Comparison of ENCODE assay signal across 12 cellular contexts in genomic region chr2:172088245-172089004, GRCh38. TPM values are rescaled to one million over a fixed set of nuclear protein-coding genes. Genes with fewer than 3 reads are reported as not detected.
A peak's percentile ranks its signal among the peaks of the same experiment; 100 is the strongest.
DNase-seq lines count a peak whose midpoint lies in the region; ATAC-seq and TF ChIP-seq lines count a peak whose summit lies in the region.
"Had no signal": no experiment of that assay in that cellular context is flagged by ENCODE, and none has a peak within 500 bp of the region (broad histone marks: within the 10 kb centered on the region; RNA-seq: fewer than 3 reads in every experiment).

No MANE protein-coding gene starts in this region.

- ATAC-seq in activated CD8-positive, alpha-beta memory T cell treated with anti-CD3 and anti-CD28 coated beads, Interleukin-2, amount 10 ng/mL, durations not matched to agents 7 days and 5 days, result no peak
- ATAC-seq in GM18861 (IDR thresholded peaks at IDR 0.05; ENCODE audit: unreplicated experiment), result no peak
- ATAC-seq in GM18867 (IDR thresholded peaks at IDR 0.05; ENCODE audit: unreplicated experiment), result no peak
- ATAC-seq: CD8-positive, alpha-beta T cell had no signal

- H3K4me3 Mint-ChIP-seq in activated CD8-positive, alpha-beta memory T cell treated with anti-CD3 and anti-CD28 coated beads, Interleukin-2, amount 10 ng/mL, durations not matched to agents 7 days and 5 days, result no peak overlapping the region
- H3K4me3 Mint-ChIP-seq: CD8-positive, alpha-beta T cell had no signal

- H3K27ac Mint-ChIP-seq in activated CD8-positive, alpha-beta memory T cell treated with anti-CD3 and anti-CD28 coated beads, Interleukin-2, amount 10 ng/mL, durations not matched to agents 7 days and 5 days, result peak overlapping the region; percentile 39
- H3K27ac Mint-ChIP-seq: CD8-positive, alpha-beta T cell had no signal

- H3K4me1 Mint-ChIP-seq in activated CD8-positive, alpha-beta memory T cell treated with anti-CD3 and anti-CD28 coated beads, Interleukin-2, amount 10 ng/mL, durations not matched to agents 7 days and 5 days, result peaks cover 40% of the 10 kb centered on the region

- peak; percentile 35 for DNase-seq in activated CD8-positive, alpha-beta memory T cell treated with anti-CD3 and anti-CD28 coated beads, Interleukin-2, amount 10 ng/mL, durations not matched to agents 7 days and 5 days
- no peak for DNase-seq in activated CD8-positive, alpha-beta memory T cell treated with anti-CD3 and anti-CD28 coated beads for 24 hours
- DNase-seq in hepatocyte (ENCODE audit: low spot score) (no peak), skeletal muscle cell (ENCODE audit: low read depth) (no peak), cortex of kidney (lab: John Stamatoyannopoulos, UW) (no peak)
- DNase-seq: NCI-H2081 treated with DMSO at 0.1 percent for 48 hours had no signal

- H3K27me3 ChIP-seq in hepatocyte, result peaks cover 98% of the 10 kb centered on the region

- H2AFZ ChIP-seq in hepatocyte, result peak overlapping the region; percentile 46

- no peaks in the 10 kb centered on the region for H3K9me3 Mint-ChIP-seq in activated CD8-positive, alpha-beta memory T cell treated with anti-CD3 and anti-CD28 coated beads, Interleukin-2, amount 10 ng/mL, durations not matched to agents 7 days and 5 days (ENCODE audit: low read depth)

- H3K4me1 ChIP-seq in hepatocyte (ENCODE audit: insufficient read depth), result peaks cover 15% of the 10 kb centered on the region

- peaks cover 96% of the 10 kb centered on the region for H3K27me3 Mint-ChIP-seq in activated CD8-positive, alpha-beta memory T cell treated with anti-CD3 and anti-CD28 coated beads, Interleukin-2, amount 10 ng/mL, durations not matched to agents 7 days and 5 days

- no peaks in the 10 kb centered on the region for H4K20me1 ChIP-seq in hepatocyte (ENCODE audit: insufficient read depth, poor library complexity, severe bottlenecking)

- H3K4me3 ChIP-seq in hepatocyte (no peak overlapping the region), skeletal muscle cell (ENCODE audit: low read depth, low read length) (peak overlapping the region; percentile 68)
- H3K4me3 ChIP-seq: ovary had no signal

- TF ChIP-seq CTCF in VCaP (conservative IDR thresholded peaks at IDR 0.05), result no peak
- TF ChIP-seq CTCF in hepatocyte (IDR thresholded peaks at IDR 0.05; ENCODE audit: poor library complexity), result no peak

- H3K79me2 ChIP-seq in hepatocyte, result no peaks in the 10 kb centered on the region

- 9% methylated on average over 33 of the region's 37 CpGs for WGBS in hepatocyte (ENCODE audit: low lambda C conversion rate, missing lambda C conversion rate)

- H3K36me3 Mint-ChIP-seq in activated CD8-positive, alpha-beta memory T cell treated with anti-CD3 and anti-CD28 coated beads, Interleukin-2, amount 10 ng/mL, durations not matched to agents 7 days and 5 days, result peaks cover 2% of the 10 kb centered on the region
- H3K36me3 Mint-ChIP-seq: CD8-positive, alpha-beta T cell had no signal

- no peaks in the 10 kb centered on the region for H3K36me3 ChIP-seq in hepatocyte (replicated peaks; ENCODE audit: insufficient read depth, low read depth)
- H3K36me3 ChIP-seq: ovary, tibial nerve had no signal

- no peaks in the 10 kb centered on the region for H3K9me2 ChIP-seq in hepatocyte (replicated peaks; ENCODE audit: insufficient read depth)

- no peak overlapping the region for H3K4me2 ChIP-seq in hepatocyte

- H3K9me3 ChIP-seq in hepatocyte (ENCODE audit: low read depth), result no peaks in the 10 kb centered on the region
- H3K9me3 ChIP-seq: ovary, tibial nerve had no signal

- peak overlapping the region; percentile 94 for H3K27ac ChIP-seq in VCaP
- no peak overlapping the region for H3K27ac ChIP-seq in hepatocyte
- H3K27ac ChIP-seq: ovary, tibial nerve had no signal

- CTCF ChIA-PET in activated CD8-positive, alpha-beta memory T cell treated with anti-CD3 and anti-CD28 coated beads, Interleukin-2, amount 10 ng/mL, durations not matched to agents 7 days and 5 days (lab: Charles Lee), result interaction anchor here (0.6 to 4.7 kb wide), 7 partner anchors 8 to 192 kb away, joined by 3 to 43 read pairs (median 3); partner anchors contain the start of gene DLX2

RNA-seq across cellular contexts. Expression of gene DLX1, which starts 3.1 kb away (rescaled TPM):
- not detected for total RNA-seq in activated CD8-positive, alpha-beta memory T cell treated with anti-CD3 and anti-CD28 coated beads, Interleukin-2, amount 10 ng/mL, durations not matched to agents 7 days and 5 days
- not detected in 2 replicates for total RNA-seq in hepatocyte
- 0.44 TPM in 1 of 2 replicates, not detected in the other for polyA plus RNA-seq in hepatocyte
- total RNA-seq: CD8-positive, alpha-beta T cell had no signal

RNA-seq across cellular contexts. Expression of gene DLX2, which starts 14.3 kb away (rescaled TPM):
- under 1 TPM in 1 of 2 experiments, not detected in 1; 0.12 TPM for total RNA-seq in activated CD8-positive, alpha-beta memory T cell treated with anti-CD3 and anti-CD28 coated beads, Interleukin-2, amount 10 ng/mL, durations not matched to agents 7 days and 5 days
- 0.04 and 0.37 TPM in 2 replicates for total RNA-seq in hepatocyte
- 1.2 and 2.8 TPM in 2 replicates for polyA plus RNA-seq in hepatocyte
- total RNA-seq: tibial nerve had no signal
- polyA plus RNA-seq: ovary had no signal
